ENCODE assay signal across 1 cellular context in the genomic region with DNA sequence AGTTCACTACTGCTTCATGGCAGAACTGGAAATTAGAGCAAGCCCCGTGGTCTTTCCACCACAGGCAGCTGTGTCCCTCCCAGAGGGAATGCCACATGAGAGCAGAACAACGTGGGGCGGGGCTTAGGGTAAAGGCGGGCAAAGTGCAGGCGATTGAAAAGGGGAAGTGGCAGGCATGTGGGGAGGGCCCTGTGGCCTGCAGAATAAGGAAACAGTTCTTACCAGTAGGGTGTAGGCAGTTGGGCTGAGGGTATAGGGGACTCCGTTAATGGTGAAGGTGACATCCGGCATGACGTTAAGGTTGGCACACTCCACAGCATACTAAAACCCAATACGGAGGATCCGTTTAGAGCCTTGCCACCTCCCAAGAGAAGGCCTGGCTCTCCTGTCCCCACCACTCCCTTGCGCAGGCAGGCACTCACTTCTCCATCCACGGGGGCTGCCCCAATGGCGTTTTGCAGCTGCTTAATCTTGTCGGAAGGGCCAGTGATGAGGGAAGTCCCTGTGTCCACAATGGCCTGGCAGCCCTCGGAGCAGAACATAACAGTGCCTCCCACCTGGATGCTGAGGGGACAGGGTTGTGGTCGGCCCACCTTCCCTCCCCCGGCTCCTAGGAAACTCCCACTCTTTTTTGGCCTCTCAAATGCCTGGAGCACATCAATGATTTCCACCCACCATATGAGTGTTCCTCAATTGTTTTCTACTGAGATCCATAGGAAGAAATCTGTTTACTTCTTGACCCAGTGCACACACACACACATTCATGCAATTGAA.
A peak's percentile ranks its signal among the peaks of the same experiment; 100 is the strongest.
TF ChIP-seq lines count a peak whose summit lies in the region.

No MANE protein-coding gene starts in this region.

TF ChIP-seq in GM12878, 131 proteins besides CTCF, POLR2A, EP300 and RAD21:
- TF ChIP-seq SMARCA5 (IDR thresholded peaks at IDR 0.05): 0 out of 2 replicates have a peak, but pooled peaks have one; percentile 12
- TF ChIP-seq MEF2A (IDR thresholded peaks at IDR 0.05; ENCODE audit: insufficient read depth, low read depth, low read length): no peak
- 0 out of 2 replicates have a peak, but pooled peaks have one; percentile 25 for TF ChIP-seq TCF12 (IDR thresholded peaks at IDR 0.05; ENCODE audit: low read depth, low read length)
- no peak for TF ChIP-seq HDAC6 (IDR thresholded peaks at IDR 0.05; ENCODE audit: unreplicated experiment)
- TF ChIP-seq, protein P1, sequence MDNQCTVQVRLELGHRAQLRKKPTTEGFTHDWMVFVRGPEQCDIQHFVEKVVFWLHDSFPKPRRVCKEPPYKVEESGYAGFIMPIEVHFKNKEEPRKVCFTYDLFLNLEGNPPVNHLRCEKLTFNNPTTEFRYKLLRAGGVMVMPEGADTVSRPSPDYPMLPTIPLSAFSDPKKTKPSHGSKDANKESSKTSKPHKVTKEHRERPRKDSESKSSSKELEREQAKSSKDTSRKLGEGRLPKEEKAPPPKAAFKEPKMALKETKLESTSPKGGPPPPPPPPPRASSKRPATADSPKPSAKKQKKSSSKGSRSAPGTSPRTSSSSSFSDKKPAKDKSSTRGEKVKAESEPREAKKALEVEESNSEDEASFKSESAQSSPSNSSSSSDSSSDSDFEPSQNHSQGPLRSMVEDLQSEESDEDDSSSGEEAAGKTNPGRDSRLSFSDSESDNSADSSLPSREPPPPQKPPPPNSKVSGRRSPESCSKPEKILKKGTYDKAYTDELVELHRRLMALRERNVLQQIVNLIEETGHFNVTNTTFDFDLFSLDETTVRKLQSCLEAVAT (IDR thresholded peaks at IDR 0.05): peak; percentile 65
- peak; percentile 44; the same call in 1 of the 2 replicates for TF ChIP-seq BMI1 (IDR thresholded peaks at IDR 0.05; ENCODE audit: borderline replicate concordance)
- no peak for TF ChIP-seq LARP7 (IDR thresholded peaks at IDR 0.05)
- peak; percentile 94 for TF ChIP-seq HDGF (IDR thresholded peaks at IDR 0.05)
- TF ChIP-seq, protein P2, sequence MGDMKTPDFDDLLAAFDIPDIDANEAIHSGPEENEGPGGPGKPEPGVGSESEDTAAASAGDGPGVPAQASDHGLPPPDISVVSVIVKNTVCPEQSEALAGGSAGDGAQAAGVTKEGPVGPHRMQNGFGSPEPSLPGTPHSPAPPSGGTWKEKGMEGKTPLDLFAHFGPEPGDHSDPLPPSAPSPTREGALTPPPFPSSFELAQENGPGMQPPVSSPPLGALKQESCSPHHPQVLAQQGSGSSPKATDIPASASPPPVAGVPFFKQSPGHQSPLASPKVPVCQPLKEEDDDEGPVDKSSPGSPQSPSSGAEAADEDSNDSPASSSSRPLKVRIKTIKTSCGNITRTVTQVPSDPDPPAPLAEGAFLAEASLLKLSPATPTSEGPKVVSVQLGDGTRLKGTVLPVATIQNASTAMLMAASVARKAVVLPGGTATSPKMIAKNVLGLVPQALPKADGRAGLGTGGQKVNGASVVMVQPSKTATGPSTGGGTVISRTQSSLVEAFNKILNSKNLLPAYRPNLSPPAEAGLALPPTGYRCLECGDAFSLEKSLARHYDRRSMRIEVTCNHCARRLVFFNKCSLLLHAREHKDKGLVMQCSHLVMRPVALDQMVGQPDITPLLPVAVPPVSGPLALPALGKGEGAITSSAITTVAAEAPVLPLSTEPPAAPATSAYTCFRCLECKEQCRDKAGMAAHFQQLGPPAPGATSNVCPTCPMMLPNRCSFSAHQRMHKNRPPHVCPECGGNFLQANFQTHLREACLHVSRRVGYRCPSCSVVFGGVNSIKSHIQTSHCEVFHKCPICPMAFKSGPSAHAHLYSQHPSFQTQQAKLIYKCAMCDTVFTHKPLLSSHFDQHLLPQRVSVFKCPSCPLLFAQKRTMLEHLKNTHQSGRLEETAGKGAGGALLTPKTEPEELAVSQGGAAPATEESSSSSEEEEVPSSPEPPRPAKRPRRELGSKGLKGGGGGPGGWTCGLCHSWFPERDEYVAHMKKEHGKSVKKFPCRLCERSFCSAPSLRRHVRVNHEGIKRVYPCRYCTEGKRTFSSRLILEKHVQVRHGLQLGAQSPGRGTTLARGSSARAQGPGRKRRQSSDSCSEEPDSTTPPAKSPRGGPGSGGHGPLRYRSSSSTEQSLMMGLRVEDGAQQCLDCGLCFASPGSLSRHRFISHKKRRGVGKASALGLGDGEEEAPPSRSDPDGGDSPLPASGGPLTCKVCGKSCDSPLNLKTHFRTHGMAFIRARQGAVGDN (IDR thresholded peaks at IDR 0.05): peak; percentile 76
- TF ChIP-seq MXI1 (IDR thresholded peaks at IDR 0.05; ENCODE audit: low read depth, low read length): peak; percentile 24; the same call in 1 of the 2 replicates
- TF ChIP-seq SPI1 (IDR thresholded peaks at IDR 0.05; ENCODE audit: borderline replicate concordance, insufficient read depth, low read depth, low read length): peak; percentile 99
- no peak for TF ChIP-seq HCFC1 (IDR thresholded peaks at IDR 0.05; ENCODE audit: low read length)
- 0 out of 2 replicates have a peak, but pooled peaks have one; percentile 24 for TF ChIP-seq RUNX3 (IDR thresholded peaks at IDR 0.05; ENCODE audit: low read length)
- 0 out of 2 replicates have a peak, but pooled peaks have one; percentile 32 for TF ChIP-seq NR2F1 (conservative IDR thresholded peaks at IDR 0.05)
- TF ChIP-seq PAX5 (IDR thresholded peaks at IDR 0.05; ENCODE audit: borderline replicate concordance, low read depth, low read length): peak; percentile 24; the same call in 1 of the 2 replicates
- TF ChIP-seq DPF2 (IDR thresholded peaks at IDR 0.05): peak; percentile 86
- peak; percentile 92 for TF ChIP-seq GATAD2B (conservative IDR thresholded peaks at IDR 0.05; ENCODE audit: low read depth)
- TF ChIP-seq NBN (IDR thresholded peaks at IDR 0.05): peak; percentile 89
- TF ChIP-seq, protein P3, sequence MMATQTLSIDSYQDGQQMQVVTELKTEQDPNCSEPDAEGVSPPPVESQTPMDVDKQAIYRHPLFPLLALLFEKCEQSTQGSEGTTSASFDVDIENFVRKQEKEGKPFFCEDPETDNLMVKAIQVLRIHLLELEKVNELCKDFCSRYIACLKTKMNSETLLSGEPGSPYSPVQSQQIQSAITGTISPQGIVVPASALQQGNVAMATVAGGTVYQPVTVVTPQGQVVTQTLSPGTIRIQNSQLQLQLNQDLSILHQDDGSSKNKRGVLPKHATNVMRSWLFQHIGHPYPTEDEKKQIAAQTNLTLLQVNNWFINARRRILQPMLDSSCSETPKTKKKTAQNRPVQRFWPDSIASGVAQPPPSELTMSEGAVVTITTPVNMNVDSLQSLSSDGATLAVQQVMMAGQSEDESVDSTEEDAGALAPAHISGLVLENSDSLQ (IDR thresholded peaks at IDR 0.05): no peak
- TF ChIP-seq, protein P4, sequence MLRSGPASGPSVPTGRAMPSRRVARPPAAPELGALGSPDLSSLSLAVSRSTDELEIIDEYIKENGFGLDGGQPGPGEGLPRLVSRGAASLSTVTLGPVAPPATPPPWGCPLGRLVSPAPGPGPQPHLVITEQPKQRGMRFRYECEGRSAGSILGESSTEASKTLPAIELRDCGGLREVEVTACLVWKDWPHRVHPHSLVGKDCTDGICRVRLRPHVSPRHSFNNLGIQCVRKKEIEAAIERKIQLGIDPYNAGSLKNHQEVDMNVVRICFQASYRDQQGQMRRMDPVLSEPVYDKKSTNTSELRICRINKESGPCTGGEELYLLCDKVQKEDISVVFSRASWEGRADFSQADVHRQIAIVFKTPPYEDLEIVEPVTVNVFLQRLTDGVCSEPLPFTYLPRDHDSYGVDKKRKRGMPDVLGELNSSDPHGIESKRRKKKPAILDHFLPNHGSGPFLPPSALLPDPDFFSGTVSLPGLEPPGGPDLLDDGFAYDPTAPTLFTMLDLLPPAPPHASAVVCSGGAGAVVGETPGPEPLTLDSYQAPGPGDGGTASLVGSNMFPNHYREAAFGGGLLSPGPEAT (IDR thresholded peaks at IDR 0.05; ENCODE audit: low read depth): peak; percentile 74; the same call in 1 of the 2 replicates
- TF ChIP-seq MTA2 (IDR thresholded peaks at IDR 0.05; ENCODE audit: low read depth): peak; percentile 78
- TF ChIP-seq IKZF2 (IDR thresholded peaks at IDR 0.05): peak; percentile 79 to 85
- peak; percentile 26 to 72; a peak in 2 of 4 replicates for TF ChIP-seq BHLHE40 (IDR thresholded peaks at IDR 0.05; ENCODE audit: borderline replicate concordance in 1 of 2, low read depth in 2 of 2, low read length in 1 of 2)
- 0 out of 2 replicates have a peak, but pooled peaks have one; percentile 29 for TF ChIP-seq RAD51 (IDR thresholded peaks at IDR 0.05)
- TF ChIP-seq ATF7 (IDR thresholded peaks at IDR 0.05; ENCODE audit: low read depth): peak; percentile 77
- no peak for TF ChIP-seq TARDBP (IDR thresholded peaks at IDR 0.05; ENCODE audit: borderline replicate concordance)
- peak; percentile 45; the same call in 1 of the 2 replicates for TF ChIP-seq RB1 (IDR thresholded peaks at IDR 0.05; ENCODE audit: borderline replicate concordance)
- TF ChIP-seq MEF2B (IDR thresholded peaks at IDR 0.05; ENCODE audit: partially characterized antibody, poor library complexity, severe bottlenecking): peak; percentile 71
- peak; percentile 85 for TF ChIP-seq IKZF1 (conservative IDR thresholded peaks at IDR 0.05)
- no peak for TF ChIP-seq ZNF384 (IDR thresholded peaks at IDR 0.05; ENCODE audit: borderline replicate concordance, low read depth, low read length)
- 0 out of 2 replicates have a peak, but pooled peaks have one; percentile 33 for TF ChIP-seq IRF4 (IDR thresholded peaks at IDR 0.05; ENCODE audit: low read depth, low read length)
